1 cellular context compared by ENCODE assay signal in genomic region chrX:48541140-48541814, GRCh38.
TF ChIP-seq lines count a peak whose summit lies in the region.

No MANE protein-coding gene starts in this region.

TF ChIP-seq in HepG2, 621 proteins besides CTCF, POLR2A, EP300 and RAD21:
- TF ChIP-seq ZNF383 (CRISPR knock-in tag; IDR thresholded peaks at IDR 0.05; ENCODE audit: borderline replicate concordance) (no peak), KDM3A (CRISPR knock-in tag; IDR thresholded peaks at IDR 0.05; ENCODE audit: low read depth) (no peak), NR2F2 (IDR thresholded peaks at IDR 0.05; ENCODE audit: borderline replicate concordance, low read depth) (no peak), UBTF (CRISPR knock-in tag; IDR thresholded peaks at IDR 0.05) (no peak), SPEN (CRISPR knock-in tag; IDR thresholded peaks at IDR 0.05; ENCODE audit: low read depth) (no peak), NFKB2 (CRISPR knock-in tag; IDR thresholded peaks at IDR 0.05; ENCODE audit: borderline replicate concordance) (no peak), NAIF1 (CRISPR knock-in tag; IDR thresholded peaks at IDR 0.05; ENCODE audit: borderline replicate concordance) (no peak), RARG (CRISPR knock-in tag; IDR thresholded peaks at IDR 0.05; ENCODE audit: low read depth) (no peak), ZNF430 (CRISPR knock-in tag; IDR thresholded peaks at IDR 0.05) (no peak), ZNF816 (CRISPR knock-in tag; IDR thresholded peaks at IDR 0.05; ENCODE audit: borderline replicate concordance) (no peak), SOX5 (CRISPR knock-in tag; IDR thresholded peaks at IDR 0.05; ENCODE audit: borderline replicate concordance) (no peak), GFI1 (CRISPR knock-in tag; IDR thresholded peaks at IDR 0.05; ENCODE audit: borderline replicate concordance) (no peak), ASH2L (IDR thresholded peaks at IDR 0.05; ENCODE audit: insufficient read length, low read depth, low read length) (no peak), MIER3 (CRISPR knock-in tag; IDR thresholded peaks at IDR 0.05; ENCODE audit: borderline replicate concordance) (no peak), ZNF547 (CRISPR knock-in tag; IDR thresholded peaks at IDR 0.05) (no peak), ZNF614 (CRISPR knock-in tag; IDR thresholded peaks at IDR 0.05; ENCODE audit: borderline replicate concordance) (no peak)
